ENCODE assay signal across 17 cellular contexts in the genomic region with DNA sequence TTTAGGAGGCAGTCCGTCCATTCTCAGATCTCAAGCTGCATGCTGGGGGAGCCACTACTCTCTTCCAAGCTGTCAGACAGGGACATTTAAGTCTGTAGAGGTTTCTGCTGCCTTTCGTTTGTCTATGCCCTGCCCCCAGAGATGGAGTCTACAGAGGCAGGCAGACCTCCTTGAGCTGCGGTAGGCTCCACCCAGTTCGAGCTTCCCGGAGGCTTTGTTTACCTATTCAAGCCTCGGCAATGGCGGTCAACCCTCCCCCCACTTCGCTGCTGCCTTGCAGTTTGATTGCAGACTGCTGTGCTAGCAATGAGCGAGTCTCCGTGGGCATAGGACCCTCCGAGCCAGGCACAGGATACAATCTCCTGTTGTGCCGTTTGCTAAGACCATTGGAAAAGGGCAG.
"Had no signal": no experiment of that assay in that cellular context is flagged by ENCODE, and none has a peak within 500 bp of the region (broad histone marks: within the 10 kb centered on the region; RNA-seq: fewer than 3 reads in every experiment).

No MANE protein-coding gene starts in this region.

- DNase-seq: effector memory CD8-positive, alpha-beta T cell; erythroblast; esophagus squamous epithelium; hypothalamus; natural killer cell; occipital lobe; ovary; psoas muscle; right cardiac atrium; sigmoid colon; stimulated activated CD4-positive, alpha-beta T cell treated with anti-CD3 and anti-CD28 coated beads, Interleukin-2, amount 100 ng/mL, for 24 hours; stimulated activated CD4-positive, alpha-beta T cell treated with anti-CD3 and anti-CD28 coated beads, Interleukin-4, amount 100 ng/mL, for 24 hours; stimulated activated naive CD4-positive, alpha-beta T cell treated with Interleukin-2 at 50 U/mL for 16 hours; stomach; thyroid gland; trophoblast cell had no signal

- ATAC-seq: effector memory CD8-positive, alpha-beta T cell; natural killer cell; psoas muscle; right cardiac atrium; stimulated activated effector memory CD8-positive, alpha-beta T cell treated with anti-CD3 and anti-CD28 coated beads, Interleukin-12 subunit alpha, Interleukin-12 subunit beta, amount 100 ng/mL, for 72 hours had no signal
